ENCODE assay signal across 1 cellular context in the genomic region with DNA sequence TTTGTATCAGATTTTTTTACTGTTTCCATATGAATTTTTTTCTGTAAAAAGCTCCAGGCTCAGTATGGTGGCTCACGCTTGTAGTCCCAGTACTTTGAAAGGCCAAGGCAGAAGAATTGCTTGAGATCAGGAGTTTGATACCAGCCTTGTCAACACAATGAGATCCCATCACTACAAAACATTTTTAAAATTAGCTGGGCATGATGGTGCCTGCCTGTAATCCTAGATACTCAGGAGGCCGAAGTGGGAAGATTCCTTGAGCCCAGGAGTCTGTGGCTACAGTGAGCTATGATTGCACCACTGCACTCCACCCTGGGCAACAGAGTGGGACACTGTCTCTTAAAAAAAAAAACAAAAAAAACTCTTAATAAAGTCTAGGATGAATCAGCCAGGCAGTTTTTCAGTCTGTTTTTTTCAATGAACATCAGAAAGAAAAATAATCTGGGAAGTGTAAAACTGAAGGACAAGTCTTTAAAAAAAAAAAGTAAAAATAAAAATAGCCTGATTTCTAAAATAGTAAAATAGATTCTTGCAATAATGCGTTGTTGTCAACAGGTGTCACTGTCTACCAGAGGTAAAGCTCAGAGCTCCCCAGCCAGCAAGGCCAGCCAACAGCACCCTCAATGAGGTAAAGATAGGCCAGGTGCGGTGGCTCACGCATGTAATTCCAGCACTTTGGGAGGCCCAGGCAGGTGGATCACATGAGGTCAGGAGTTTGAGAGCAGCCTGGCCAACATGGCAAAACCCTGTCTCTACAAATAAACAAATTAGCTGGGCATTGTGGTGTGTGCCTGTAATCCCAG.
TF ChIP-seq lines count a peak whose summit lies in the region.

No MANE protein-coding gene starts in this region.

TF ChIP-seq in HepG2, 621 proteins besides CTCF, POLR2A, EP300 and RAD21:
- TF ChIP-seq SALL1 (CRISPR knock-in tag; IDR thresholded peaks at IDR 0.05) (0 out of 2 replicates have a peak, but pooled peaks have one; percentile 19), STAG1 (CRISPR knock-in tag; IDR thresholded peaks at IDR 0.05) (peak; percentile 73), TEAD3 (CRISPR knock-in tag; optimal IDR thresholded peaks at IDR 0.05; ENCODE audit: borderline replicate concordance) (peak; percentile 72), ZFP36 (IDR thresholded peaks at IDR 0.05; ENCODE audit: borderline replicate concordance, low read depth, low read length, partially characterized antibody) (no peak), ZNF614 (CRISPR knock-in tag; IDR thresholded peaks at IDR 0.05; ENCODE audit: borderline replicate concordance) (peak; percentile 30; the same call in 1 of the 2 replicates), ZNF605 (CRISPR knock-in tag; IDR thresholded peaks at IDR 0.05) (no peak), RXRA (CRISPR knock-in tag; IDR thresholded peaks at IDR 0.05) (no peak), ZNF619 (CRISPR knock-in tag; IDR thresholded peaks at IDR 0.05) (no peak), ZFAT (CRISPR knock-in tag; conservative IDR thresholded peaks at IDR 0.05) (no peak), HOXA7 (CRISPR knock-in tag; IDR thresholded peaks at IDR 0.05) (no peak), NCOA1 (CRISPR knock-in tag; IDR thresholded peaks at IDR 0.05) (no peak), ZFP90 (CRISPR knock-in tag; IDR thresholded peaks at IDR 0.05; ENCODE audit: borderline replicate concordance) (no peak)
